ENCODE assay signal across 1 cellular context in the genomic region with DNA sequence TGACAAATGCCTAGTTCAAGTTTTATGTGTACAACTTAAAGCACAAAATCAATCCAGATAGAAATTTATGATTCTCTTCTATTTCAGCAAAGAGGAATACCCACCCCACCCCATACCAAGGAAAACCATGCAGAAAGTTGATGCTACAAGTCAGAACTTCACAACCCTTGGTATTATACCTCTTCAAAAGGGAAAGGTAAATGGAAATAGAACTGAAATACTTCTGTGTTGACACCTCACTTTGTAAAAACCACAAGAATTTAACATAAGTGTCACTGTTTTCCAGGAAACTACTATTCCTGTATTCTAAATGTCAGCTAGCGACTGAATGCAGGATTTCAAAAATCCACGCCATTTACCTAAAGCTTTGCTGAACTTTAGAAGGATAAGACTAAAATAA.
TF ChIP-seq lines count a peak whose summit lies in the region.

No MANE protein-coding gene starts in this region.

TF ChIP-seq in GM12878, 131 proteins besides CTCF, POLR2A, EP300 and RAD21:
- no peak for TF ChIP-seq NKRF (conservative IDR thresholded peaks at IDR 0.05)
- peak in 1 of 2 experiments; percentile 9; a peak in 2 of 4 replicates for TF ChIP-seq IKZF2 (IDR thresholded peaks at IDR 0.05)
- TF ChIP-seq, protein P1, sequence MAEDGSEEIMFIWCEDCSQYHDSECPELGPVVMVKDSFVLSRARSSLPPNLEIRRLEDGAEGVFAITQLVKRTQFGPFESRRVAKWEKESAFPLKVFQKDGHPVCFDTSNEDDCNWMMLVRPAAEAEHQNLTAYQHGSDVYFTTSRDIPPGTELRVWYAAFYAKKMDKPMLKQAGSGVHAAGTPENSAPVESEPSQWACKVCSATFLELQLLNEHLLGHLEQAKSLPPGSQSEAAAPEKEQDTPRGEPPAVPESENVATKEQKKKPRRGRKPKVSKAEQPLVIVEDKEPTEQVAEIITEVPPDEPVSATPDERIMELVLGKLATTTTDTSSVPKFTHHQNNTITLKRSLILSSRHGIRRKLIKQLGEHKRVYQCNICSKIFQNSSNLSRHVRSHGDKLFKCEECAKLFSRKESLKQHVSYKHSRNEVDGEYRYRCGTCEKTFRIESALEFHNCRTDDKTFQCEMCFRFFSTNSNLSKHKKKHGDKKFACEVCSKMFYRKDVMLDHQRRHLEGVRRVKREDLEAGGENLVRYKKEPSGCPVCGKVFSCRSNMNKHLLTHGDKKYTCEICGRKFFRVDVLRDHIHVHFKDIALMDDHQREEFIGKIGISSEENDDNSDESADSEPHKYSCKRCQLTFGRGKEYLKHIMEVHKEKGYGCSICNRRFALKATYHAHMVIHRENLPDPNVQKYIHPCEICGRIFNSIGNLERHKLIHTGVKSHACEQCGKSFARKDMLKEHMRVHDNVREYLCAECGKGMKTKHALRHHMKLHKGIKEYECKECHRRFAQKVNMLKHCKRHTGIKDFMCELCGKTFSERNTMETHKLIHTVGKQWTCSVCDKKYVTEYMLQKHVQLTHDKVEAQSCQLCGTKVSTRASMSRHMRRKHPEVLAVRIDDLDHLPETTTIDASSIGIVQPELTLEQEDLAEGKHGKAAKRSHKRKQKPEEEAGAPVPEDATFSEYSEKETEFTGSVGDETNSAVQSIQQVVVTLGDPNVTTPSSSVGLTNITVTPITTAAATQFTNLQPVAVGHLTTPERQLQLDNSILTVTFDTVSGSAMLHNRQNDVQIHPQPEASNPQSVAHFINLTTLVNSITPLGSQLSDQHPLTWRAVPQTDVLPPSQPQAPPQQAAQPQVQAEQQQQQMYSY (CRISPR knock-in tag; IDR thresholded peaks at IDR 0.05), result no peak
- peak; percentile 55; the same call in 1 of the 2 replicates for TF ChIP-seq SIN3A (IDR thresholded peaks at IDR 0.05; ENCODE audit: low read depth, low read length)
- TF ChIP-seq MEF2A (IDR thresholded peaks at IDR 0.05; ENCODE audit: insufficient read depth, low read depth, low read length), result no peak
- no peak for TF ChIP-seq WRNIP1 (IDR thresholded peaks at IDR 0.05; ENCODE audit: borderline replicate concordance, low read depth, low read length)
- TF ChIP-seq SIX5 (IDR thresholded peaks at IDR 0.05; ENCODE audit: low read depth, low read length, severe bottlenecking), result no peak
- TF ChIP-seq, protein P2, sequence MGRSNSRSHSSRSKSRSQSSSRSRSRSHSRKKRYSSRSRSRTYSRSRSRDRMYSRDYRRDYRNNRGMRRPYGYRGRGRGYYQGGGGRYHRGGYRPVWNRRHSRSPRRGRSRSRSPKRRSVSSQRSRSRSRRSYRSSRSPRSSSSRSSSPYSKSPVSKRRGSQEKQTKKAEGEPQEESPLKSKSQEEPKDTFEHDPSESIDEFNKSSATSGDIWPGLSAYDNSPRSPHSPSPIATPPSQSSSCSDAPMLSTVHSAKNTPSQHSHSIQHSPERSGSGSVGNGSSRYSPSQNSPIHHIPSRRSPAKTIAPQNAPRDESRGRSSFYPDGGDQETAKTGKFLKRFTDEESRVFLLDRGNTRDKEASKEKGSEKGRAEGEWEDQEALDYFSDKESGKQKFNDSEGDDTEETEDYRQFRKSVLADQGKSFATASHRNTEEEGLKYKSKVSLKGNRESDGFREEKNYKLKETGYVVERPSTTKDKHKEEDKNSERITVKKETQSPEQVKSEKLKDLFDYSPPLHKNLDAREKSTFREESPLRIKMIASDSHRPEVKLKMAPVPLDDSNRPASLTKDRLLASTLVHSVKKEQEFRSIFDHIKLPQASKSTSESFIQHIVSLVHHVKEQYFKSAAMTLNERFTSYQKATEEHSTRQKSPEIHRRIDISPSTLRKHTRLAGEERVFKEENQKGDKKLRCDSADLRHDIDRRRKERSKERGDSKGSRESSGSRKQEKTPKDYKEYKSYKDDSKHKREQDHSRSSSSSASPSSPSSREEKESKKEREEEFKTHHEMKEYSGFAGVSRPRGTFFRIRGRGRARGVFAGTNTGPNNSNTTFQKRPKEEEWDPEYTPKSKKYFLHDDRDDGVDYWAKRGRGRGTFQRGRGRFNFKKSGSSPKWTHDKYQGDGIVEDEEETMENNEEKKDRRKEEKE (IDR thresholded peaks at IDR 0.05), result no peak
- TF ChIP-seq HCFC1 (IDR thresholded peaks at IDR 0.05; ENCODE audit: low read length), result no peak
- no peak for TF ChIP-seq ZSCAN29 (IDR thresholded peaks at IDR 0.05)
- TF ChIP-seq, protein P3, sequence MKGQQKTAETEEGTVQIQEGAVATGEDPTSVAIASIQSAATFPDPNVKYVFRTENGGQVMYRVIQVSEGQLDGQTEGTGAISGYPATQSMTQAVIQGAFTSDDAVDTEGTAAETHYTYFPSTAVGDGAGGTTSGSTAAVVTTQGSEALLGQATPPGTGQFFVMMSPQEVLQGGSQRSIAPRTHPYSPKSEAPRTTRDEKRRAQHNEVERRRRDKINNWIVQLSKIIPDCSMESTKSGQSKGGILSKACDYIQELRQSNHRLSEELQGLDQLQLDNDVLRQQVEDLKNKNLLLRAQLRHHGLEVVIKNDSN (IDR thresholded peaks at IDR 0.05; ENCODE audit: borderline replicate concordance, extremely low read length, insufficient read depth, low read depth, low read length), result no peak
- no peak for TF ChIP-seq ZNF592 (IDR thresholded peaks at IDR 0.05)
- peak; percentile 60; the same call in 1 of the 2 replicates for TF ChIP-seq RUNX3 (IDR thresholded peaks at IDR 0.05; ENCODE audit: low read length)
- TF ChIP-seq, protein P4, sequence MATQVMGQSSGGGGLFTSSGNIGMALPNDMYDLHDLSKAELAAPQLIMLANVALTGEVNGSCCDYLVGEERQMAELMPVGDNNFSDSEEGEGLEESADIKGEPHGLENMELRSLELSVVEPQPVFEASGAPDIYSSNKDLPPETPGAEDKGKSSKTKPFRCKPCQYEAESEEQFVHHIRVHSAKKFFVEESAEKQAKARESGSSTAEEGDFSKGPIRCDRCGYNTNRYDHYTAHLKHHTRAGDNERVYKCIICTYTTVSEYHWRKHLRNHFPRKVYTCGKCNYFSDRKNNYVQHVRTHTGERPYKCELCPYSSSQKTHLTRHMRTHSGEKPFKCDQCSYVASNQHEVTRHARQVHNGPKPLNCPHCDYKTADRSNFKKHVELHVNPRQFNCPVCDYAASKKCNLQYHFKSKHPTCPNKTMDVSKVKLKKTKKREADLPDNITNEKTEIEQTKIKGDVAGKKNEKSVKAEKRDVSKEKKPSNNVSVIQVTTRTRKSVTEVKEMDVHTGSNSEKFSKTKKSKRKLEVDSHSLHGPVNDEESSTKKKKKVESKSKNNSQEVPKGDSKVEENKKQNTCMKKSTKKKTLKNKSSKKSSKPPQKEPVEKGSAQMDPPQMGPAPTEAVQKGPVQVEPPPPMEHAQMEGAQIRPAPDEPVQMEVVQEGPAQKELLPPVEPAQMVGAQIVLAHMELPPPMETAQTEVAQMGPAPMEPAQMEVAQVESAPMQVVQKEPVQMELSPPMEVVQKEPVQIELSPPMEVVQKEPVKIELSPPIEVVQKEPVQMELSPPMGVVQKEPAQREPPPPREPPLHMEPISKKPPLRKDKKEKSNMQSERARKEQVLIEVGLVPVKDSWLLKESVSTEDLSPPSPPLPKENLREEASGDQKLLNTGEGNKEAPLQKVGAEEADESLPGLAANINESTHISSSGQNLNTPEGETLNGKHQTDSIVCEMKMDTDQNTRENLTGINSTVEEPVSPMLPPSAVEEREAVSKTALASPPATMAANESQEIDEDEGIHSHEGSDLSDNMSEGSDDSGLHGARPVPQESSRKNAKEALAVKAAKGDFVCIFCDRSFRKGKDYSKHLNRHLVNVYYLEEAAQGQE (IDR thresholded peaks at IDR 0.05; ENCODE audit: low read depth, low read length), result no peak
- TF ChIP-seq PBX3 (IDR thresholded peaks at IDR 0.05; ENCODE audit: insufficient replicate concordance, low read depth, low read length), result no peak
